22 cellular contexts compared by ENCODE assay signal in the genomic region with DNA sequence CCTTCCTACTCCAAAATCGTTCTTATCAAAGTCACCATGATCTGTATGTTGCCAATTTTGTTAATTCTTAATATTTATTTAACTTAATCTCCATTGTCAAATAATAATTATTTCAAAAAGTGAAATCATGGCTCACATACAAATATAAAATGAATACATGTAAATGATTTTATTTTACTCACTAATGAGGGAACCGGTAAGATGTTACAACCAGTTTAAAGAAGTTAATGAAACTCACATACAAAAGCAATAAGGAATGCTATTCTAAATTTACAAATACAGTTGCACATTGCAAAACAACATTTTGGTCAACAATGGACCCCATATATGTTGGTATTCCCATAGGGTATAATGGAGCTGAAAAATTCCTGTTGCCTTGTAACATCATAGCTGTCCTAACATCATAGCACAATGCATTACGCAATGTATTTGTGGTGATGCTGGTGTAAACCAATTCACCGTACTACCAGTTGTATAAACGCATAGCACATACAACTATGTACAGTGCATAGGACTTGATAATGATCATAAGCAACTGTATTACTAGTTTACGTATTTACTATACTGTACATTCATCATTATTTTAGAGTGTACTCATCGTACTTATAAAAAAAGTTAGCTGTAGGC. TPM values are rescaled to one million over a fixed set of nuclear protein-coding genes. Genes with fewer than 3 reads are reported as not detected.
"Had no signal": no experiment of that assay in that cellular context is flagged by ENCODE, and none has a peak within 500 bp of the region (broad histone marks: within the 10 kb centered on the region; RNA-seq: fewer than 3 reads in every experiment).

No MANE protein-coding gene starts in this region.

- H3K9me3 ChIP-seq: sigmoid colon, uterus had no signal

- DNase-seq: activated CD4-positive, alpha-beta memory T cell treated with anti-CD3 and anti-CD28 coated beads, Interleukin-2, amount 10 ng/mL, durations not matched to agents 7 days and 5 days; activated CD4-positive, alpha-beta T cell treated with anti-CD3 and anti-CD28 coated beads, Interleukin-2, amount 10 ng/mL, durations not matched to agents 24 days and 14 days; activated effector memory CD4-positive, alpha-beta T cell treated with anti-CD3 and anti-CD28 coated beads, Interleukin-2, amount 50 U/mL, for 16 hours; activated naive CD4-positive, alpha-beta T cell treated with anti-CD3 and anti-CD28 coated beads, Interleukin-2, amount 10 ng/mL, durations not matched to agents 7 days and 5 days; effector CD4-positive, alpha-beta T cell; immature natural killer cell; left ventricle myocardium inferior; naive thymus-derived CD8-positive, alpha-beta T cell; sigmoid colon; stimulated activated CD4-positive, alpha-beta T cell treated with anti-CD3 and anti-CD28 coated beads, Interleukin-15, amount 100 ng/mL, for 24 hours; stomach; uterus had no signal

- H3K4me1 ChIP-seq: left ventricle myocardium inferior, neural progenitor cell, sigmoid colon, uterus had no signal

- FAIRE-seq: endometrium had no signal

- ATAC-seq: activated CD4-positive, CD25-positive, alpha-beta regulatory T cell treated with anti-CD3 and anti-CD28 coated beads, Interleukin-2, amount 50 U/mL, for 24 hours; naive thymus-derived CD8-positive, alpha-beta T cell; stimulated activated memory B cell treated with anti-CD40 and anti-IgM and Interleukin-4, amounts not matched to agents 10 μg/mL and 1 μg/mL and 100 μg/mL, for 72 hours had no signal

- H3K4me3 ChIP-seq: cardiac muscle cell, left ventricle myocardium inferior, neural progenitor cell, sigmoid colon, smooth muscle cell, stomach, uterus had no signal

- H3K36me3 ChIP-seq: cardiac muscle cell, left ventricle myocardium inferior, neural progenitor cell, sigmoid colon, stomach, uterus had no signal

- H3K27ac ChIP-seq: cardiac muscle cell, left ventricle myocardium inferior, neural progenitor cell, sigmoid colon, stomach, uterus had no signal

- H3K9ac ChIP-seq: neural progenitor cell had no signal

RNA-seq across cellular contexts. Expression of a gene that starts 6.5 kb away (rescaled TPM):
- total RNA-seq: activated CD4-positive, alpha-beta memory T cell treated with anti-CD3 and anti-CD28 coated beads, Interleukin-2, amount 10 ng/mL, durations not matched to agents 7 days and 5 days; activated CD4-positive, alpha-beta T cell treated with anti-CD3 and anti-CD28 coated beads, Interleukin-2, amount 10 ng/mL, durations not matched to agents 24 days and 14 days; cardiac muscle cell; epithelial cell of proximal tubule; fibroblast of lung; left ventricle myocardium inferior; lung microvascular endothelial cell; naive thymus-derived CD8-positive, alpha-beta T cell; renal cortical epithelial cell; smooth muscle cell had no signal
- polyA plus RNA-seq: cardiac muscle cell; fibroblast of lung; immature natural killer cell; naive thymus-derived CD8-positive, alpha-beta T cell; smooth muscle cell had no signal
